Comparison of ENCODE assay signal across 29 cellular contexts in the genomic region with DNA sequence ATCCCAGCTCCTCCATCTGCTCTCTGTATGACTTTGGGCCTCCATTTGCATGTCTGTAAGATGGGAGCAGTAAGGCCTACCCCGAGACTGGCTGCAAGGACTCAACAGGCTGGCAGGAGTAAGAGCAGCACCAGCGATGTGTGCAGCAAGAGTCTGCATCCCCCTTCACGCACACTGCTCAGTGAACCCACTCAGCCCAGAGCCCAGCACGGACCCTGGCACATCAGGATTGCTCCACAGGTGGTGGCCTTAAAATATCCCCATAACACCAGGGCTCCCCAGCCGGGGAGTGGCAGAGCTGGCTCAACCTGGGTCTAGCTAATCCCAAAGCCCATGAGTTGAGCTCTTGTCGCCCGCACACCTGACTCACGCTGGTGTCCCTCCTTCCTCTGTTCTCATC. TPM values are rescaled to one million over a fixed set of nuclear protein-coding genes. Genes with fewer than 3 reads are reported as not detected.
"Had no signal": no experiment of that assay in that cellular context is flagged by ENCODE, and none has a peak within 500 bp of the region (broad histone marks: within the 10 kb centered on the region; RNA-seq: fewer than 3 reads in every experiment).

No MANE protein-coding gene starts in this region.

- H3K27me3 ChIP-seq: body of pancreas, colonic mucosa, esophagus squamous epithelium had no signal

- ATAC-seq: activated CD4-positive, CD25-positive, alpha-beta regulatory T cell treated with anti-CD3 and anti-CD28 coated beads, Interleukin-2, amount 50 U/mL, for 24 hours; activated CD8-positive, alpha-beta T cell treated with anti-CD3 and anti-CD28 coated beads for 36 hours; activated T-cell treated with anti-CD3 and anti-CD28 coated beads, Interleukin-2, amount 50 U/mL, for 4 hours; activated T-helper 17 cell treated with anti-CD3 and anti-CD28 coated beads, Interleukin-2, amount 50 U/mL, for 72 hours; body of pancreas; T-helper 17 cell had no signal

- H3K4me1 ChIP-seq: body of pancreas, colonic mucosa had no signal

- H3K4me3 ChIP-seq: body of pancreas, colonic mucosa, esophagus squamous epithelium had no signal

- DNase-seq: activated B cell treated with CpG ODN at 0.5 μM for 24 hours; activated CD4-positive, alpha-beta T cell treated with anti-CD3 and anti-CD28 coated beads for 48 hours; activated CD4-positive, alpha-beta T cell treated with anti-CD3 and anti-CD28 coated beads, Interleukin-2, amount 50 U/mL, for 1 hour; activated CD4-positive, alpha-beta T cell treated with anti-CD3 and anti-CD28 coated beads, Interleukin-2, amount 50 U/mL, for 48 hours; activated CD8-positive, alpha-beta memory T cell treated with anti-CD3 and anti-CD28 coated beads for 24 hours; activated CD8-positive, alpha-beta T cell treated with anti-CD3 and anti-CD28 coated beads for 36 hours; activated effector memory CD4-positive, alpha-beta T cell treated with Interleukin-2 at 50 U/mL for 16 hours; activated gamma-delta T cell treated with Interleukin-2 at 50 U/mL for 16 hours; activated naive CD4-positive, alpha-beta T cell treated with anti-CD3 and anti-CD28 coated beads, Interleukin-2, amount 50 U/mL, for 16 hours; activated naive CD4-positive, alpha-beta T cell treated with Interleukin-2 at 50 U/mL for 16 hours; activated T-cell treated with anti-CD3 and anti-CD28 coated beads, Interleukin-2, amount 50 U/mL, for 4 hours; amniotic stem cell; body of pancreas; central memory CD4-positive, alpha-beta T cell; cerebellar nuclear complex; colonic mucosa; effector CD8-positive, alpha-beta T cell; esophagus squamous epithelium; T-helper 1 cell; T-helper 17 cell; T1000; WERI-Rb-1 had no signal

- H3K9me3 ChIP-seq: body of pancreas, colonic mucosa, esophagus squamous epithelium had no signal

- H3K27ac ChIP-seq: body of pancreas, colonic mucosa, epithelial cell of prostate, esophagus squamous epithelium, WERI-Rb-1 had no signal

RNA-seq across cellular contexts. Expression of a gene that starts 40.8 kb away (rescaled TPM):
- total RNA-seq: activated B cell treated with CpG ODN at 0.5 μM for 24 hours; activated CD8-positive, alpha-beta T cell treated with anti-CD3 and anti-CD28 coated beads for 36 hours; activated T-cell treated with anti-CD3 and anti-CD28 coated beads, Interleukin-2, amount 50 U/mL, for 4 hours; activated T-helper 17 cell treated with anti-CD3 and anti-CD28 coated beads, Interleukin-2, amount 50 U/mL, for 72 hours; dermis microvascular lymphatic vessel endothelial cell; endothelial cell of umbilical vein; fibroblast of lung; fibroblast of villous mesenchyme; T-helper 17 cell had no signal
- polyA plus RNA-seq: endothelial cell of umbilical vein, fibroblast of lung had no signal
